Comparison of ENCODE assay signal across 9 cellular contexts in the genomic region with DNA sequence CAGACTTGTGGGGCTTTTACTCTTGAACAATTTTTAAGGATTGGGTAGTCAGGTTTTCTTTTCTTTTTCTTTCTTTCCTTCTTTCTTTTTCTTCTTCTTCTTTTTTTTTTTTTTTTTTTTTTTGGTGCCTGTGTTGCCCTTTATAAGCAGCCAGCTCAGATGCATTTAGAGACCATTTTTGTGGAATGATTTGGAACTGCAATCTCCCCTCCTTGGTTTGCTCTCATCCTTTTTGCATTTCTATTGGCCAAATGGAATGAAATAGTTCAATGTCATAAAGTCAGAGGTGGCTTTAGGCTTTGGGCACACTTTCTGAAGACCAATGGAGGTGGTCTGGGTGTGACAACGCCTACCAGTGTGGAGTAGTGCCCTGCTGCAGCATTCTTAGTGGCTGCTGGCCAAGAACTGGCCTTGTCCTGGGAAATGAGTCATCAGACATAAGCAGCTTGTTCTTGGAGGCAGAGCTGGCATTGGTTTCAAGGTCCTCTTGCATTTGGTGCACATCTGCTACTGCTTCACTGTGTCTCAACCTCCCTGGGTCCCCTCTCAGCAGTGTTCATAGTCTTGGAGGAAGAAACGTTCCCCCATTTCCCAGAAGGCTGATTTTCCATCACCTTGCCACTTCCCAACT.
A peak's percentile ranks its signal among the peaks of the same experiment; 100 is the strongest.
DNase-seq lines count a peak whose midpoint lies in the region; ATAC-seq, FAIRE-seq and TF ChIP-seq lines count a peak whose summit lies in the region.
"Had no signal": no experiment of that assay in that cellular context is flagged by ENCODE, and none has a peak within 500 bp of the region (broad histone marks: within the 10 kb centered on the region; RNA-seq: fewer than 3 reads in every experiment).

No MANE protein-coding gene starts in this region.

- H3K4me3 ChIP-seq in CD4-positive, CD25-positive, alpha-beta regulatory T cell (ENCODE audit: low read depth, low read length) = no peak overlapping the region
- H3K4me3 ChIP-seq in MG63 (no peak overlapping the region), ovary (no peak overlapping the region), HAP-1 (no peak overlapping the region)

- intact Hi-C loops in ovary (cut with DNase I) = no loop called here

- H3K4me1 Mint-ChIP-seq in CD4-positive, CD25-positive, alpha-beta regulatory T cell = peaks cover 0 to 10% (median 0%) of the 10 kb centered on the region in 4 donors

- no peak for TF ChIP-seq EP300 in ovary (IDR thresholded peaks at IDR 0.05)

- DNase-seq in CD4-positive, CD25-positive, alpha-beta regulatory T cell = no peak
- DNase-seq in MG63 (peak; percentile 69), dedifferentiated amniotic fluid mesenchymal stem cell (ENCODE audit: extremely low spot score) (peak; percentile 55), ovary (peak; percentile 61 to 78 (median 74)), HAP-1 (ENCODE audit: low spot score in 2 of 2) (no peak), GM12891 (ENCODE audit: insufficient read length, low spot score) (no peak), NCI-H2029 (lab: John Stamatoyannopoulos, UW) (no peak)
- DNase-seq: activated CD8-positive, alpha-beta memory T cell treated with anti-CD3 and anti-CD28 coated beads, Interleukin-2, amount 10 ng/mL, durations not matched to agents 7 days and 5 days had no signal

- H3K36me3 Mint-ChIP-seq in CD4-positive, CD25-positive, alpha-beta regulatory T cell = no peaks in the 10 kb centered on the region
- H3K36me3 Mint-ChIP-seq: activated CD8-positive, alpha-beta memory T cell treated with anti-CD3 and anti-CD28 coated beads, Interleukin-2, amount 10 ng/mL, durations not matched to agents 7 days and 5 days had no signal

- H3K27ac Mint-ChIP-seq in CD4-positive, CD25-positive, alpha-beta regulatory T cell = peak overlapping the region in 2 of 3 donors; percentile 38 to 58
- H3K27ac Mint-ChIP-seq: activated CD8-positive, alpha-beta memory T cell treated with anti-CD3 and anti-CD28 coated beads, Interleukin-2, amount 10 ng/mL, durations not matched to agents 7 days and 5 days had no signal

- H3K9me3 Mint-ChIP-seq in CD4-positive, CD25-positive, alpha-beta regulatory T cell = no peaks in the 10 kb centered on the region

- no peaks in the 10 kb centered on the region for H3K9me3 ChIP-seq in CD4-positive, CD25-positive, alpha-beta regulatory T cell (ENCODE audit: control insufficient read depth in 2 of 2, low read length in 2 of 2)
- H3K9me3 ChIP-seq in MG63 (no peaks in the 10 kb centered on the region), ovary (no peaks in the 10 kb centered on the region), HAP-1 (no peaks in the 10 kb centered on the region; the same call in 1 of the 2 replicates)

- peaks cover 2% of the 10 kb centered on the region for H3K27me3 ChIP-seq in CD4-positive, CD25-positive, alpha-beta regulatory T cell (ENCODE audit: control insufficient read depth, insufficient read depth, low read length)
- H3K27me3 ChIP-seq in MG63 = no peaks in the 10 kb centered on the region
- no peaks in the 10 kb centered on the region for H3K27me3 ChIP-seq in ovary
- H3K27me3 ChIP-seq in HAP-1 (ENCODE audit: low read depth) = no peaks in the 10 kb centered on the region

- no peaks in the 10 kb centered on the region for H3K27me3 Mint-ChIP-seq in CD4-positive, CD25-positive, alpha-beta regulatory T cell

- no peak for ATAC-seq in CD4-positive, CD25-positive, alpha-beta regulatory T cell (ENCODE audit: low read depth in 2 of 2)
- no peak for ATAC-seq in GM18520 (IDR thresholded peaks at IDR 0.05; ENCODE audit: unreplicated experiment)
- ATAC-seq: activated CD8-positive, alpha-beta memory T cell treated with anti-CD3 and anti-CD28 coated beads, Interleukin-2, amount 10 ng/mL, durations not matched to agents 7 days and 5 days had no signal

- TF ChIP-seq POLR2A in ovary (IDR thresholded peaks at IDR 0.05) = no peak
- TF ChIP-seq POLR2A in GM12891 (IDR thresholded peaks at IDR 0.05; ENCODE audit: low read depth, low read length) = no peak

- H3K27ac ChIP-seq in CD4-positive, CD25-positive, alpha-beta regulatory T cell (ENCODE audit: insufficient read depth, low read length, poor library complexity, severe bottlenecking) = no peak overlapping the region
- no peak overlapping the region for H3K27ac ChIP-seq in ovary

- no peaks in the 10 kb centered on the region for H3K36me3 ChIP-seq in CD4-positive, CD25-positive, alpha-beta regulatory T cell (ENCODE audit: control insufficient read depth, insufficient read depth, low read length)
- H3K36me3 ChIP-seq in MG63 (no peaks in the 10 kb centered on the region), ovary (no peaks in the 10 kb centered on the region), HAP-1 (replicated peaks) (no peaks in the 10 kb centered on the region)

- in situ Hi-C loops in HAP-1 (cut with MboI; ENCODE audit: low sequenced_read_pairs) = no loop called here

- no peaks in the 10 kb centered on the region for H3K4me1 ChIP-seq in CD4-positive, CD25-positive, alpha-beta regulatory T cell (ENCODE audit: control insufficient read depth, insufficient read depth, low read length, poor library complexity, severe bottlenecking)
- H3K4me1 ChIP-seq in ovary (ENCODE audit: insufficient read depth) (no peaks in the 10 kb centered on the region), HAP-1 (no peaks in the 10 kb centered on the region)

- TF ChIP-seq CTCF in ovary (IDR thresholded peaks at IDR 0.05) = no peak

- peak overlapping the region in 1 of 4 donors; percentile 63 for H3K4me3 Mint-ChIP-seq in CD4-positive, CD25-positive, alpha-beta regulatory T cell
- H3K4me3 Mint-ChIP-seq: activated CD8-positive, alpha-beta memory T cell treated with anti-CD3 and anti-CD28 coated beads, Interleukin-2, amount 10 ng/mL, durations not matched to agents 7 days and 5 days had no signal

- FAIRE-seq in GM12891 (lab: Jason Lieb, UNC) = no peak

- 13 to 24% (median 15%) methylated on average over 2 of the region's 2 CpGs for WGBS in ovary, 3 donors

TF ChIP-seq in GM12891, 5 proteins besides CTCF, POLR2A, EP300 and RAD21:
- TF ChIP-seq SPI1 (IDR thresholded peaks at IDR 0.05; ENCODE audit: low read depth, low read length) = no peak
- TF ChIP-seq POU2F2 (IDR thresholded peaks at IDR 0.05; ENCODE audit: low read depth, low read length) = no peak
- TF ChIP-seq TAF1 (IDR thresholded peaks at IDR 0.05; ENCODE audit: low read depth, low read length) = no peak
- TF ChIP-seq POLR2AphosphoS5 (IDR thresholded peaks at IDR 0.05; ENCODE audit: low read depth, low read length) = no peak
- no peak for TF ChIP-seq PAX5 (IDR thresholded peaks at IDR 0.05; ENCODE audit: insufficient read depth, low read length, severe bottlenecking)

Comparison
In these comparisons a context has a peak if more than half of its experiments do, and no peak if none do; other contexts are left out.
1. DNase-seq: peak in MG63 (single experiment), dedifferentiated amniotic fluid mesenchymal stem cell (single experiment) and ovary (5 of 5); none in CD4-positive, CD25-positive, alpha-beta regulatory T cell (0 of 3), HAP-1 (0 of 2), GM12891 (single experiment) and NCI-H2029 (single experiment).